In the genomic region with DNA sequence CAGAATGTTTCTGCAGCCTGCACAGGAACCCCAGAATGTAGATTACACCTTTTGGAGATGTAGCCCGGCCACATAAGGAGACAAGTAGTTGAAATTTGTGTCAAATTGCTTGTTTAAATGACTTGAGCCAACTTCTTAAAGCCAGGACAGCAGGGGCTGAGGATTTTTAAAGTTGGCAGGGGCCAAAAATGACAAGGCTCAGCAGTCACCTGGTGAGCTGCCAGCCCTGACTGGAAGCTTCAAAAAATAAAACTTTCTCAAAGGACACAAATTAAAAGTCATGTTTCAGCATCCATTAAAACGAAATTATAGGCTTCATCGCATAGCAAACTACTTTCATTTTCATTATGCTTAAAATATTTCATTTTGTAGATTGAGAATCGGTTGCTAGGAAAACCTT, we compare ENCODE assay signal across 18 cellular contexts.
DNase-seq lines count a peak whose midpoint lies in the region; ATAC-seq and TF ChIP-seq lines count a peak whose summit lies in the region.
"Had no signal": no experiment of that assay in that cellular context is flagged by ENCODE, and none has a peak within 500 bp of the region (broad histone marks: within the 10 kb centered on the region; RNA-seq: fewer than 3 reads in every experiment).

No MANE protein-coding gene starts in this region.

- DNase-seq in left ventricle myocardium inferior = no peak
- no peak for DNase-seq in Right ventricle myocardium superior
- no peak for DNase-seq in Panc1 (ENCODE audit: low read depth, low spot score)
- no peak for DNase-seq in foreskin keratinocyte
- no peak for DNase-seq in upper lobe of right lung
- DNase-seq in GM10248 (ENCODE audit: extremely low spot score) = no peak
- no peak for DNase-seq in GM10266 (ENCODE audit: extremely low spot score)
- DNase-seq: activated CD4-positive, alpha-beta memory T cell treated with anti-CD3 and anti-CD28 coated beads for 36 hours; activated T-cell treated with anti-CD3 and anti-CD28 coated beads, Interleukin-2, amount 50 U/mL, for 48 hours; Calu3; gastrocnemius medialis; natural killer cell; NCI-H1694; NCI-H446; SJCRH30 had no signal

- TF ChIP-seq CTCF in left ventricle myocardium inferior (IDR thresholded peaks at IDR 0.05; ENCODE audit: borderline replicate concordance) (no peak), Panc1 (IDR thresholded peaks at IDR 0.05) (no peak), foreskin keratinocyte (conservative IDR thresholded peaks at IDR 0.05) (no peak), upper lobe of right lung (IDR thresholded peaks at IDR 0.05) (no peak), GM10248 (IDR thresholded peaks at IDR 0.05; ENCODE audit: control extremely low read depth, extremely low read depth, low read depth, missing control alignments) (no peak), GM10266 (IDR thresholded peaks at IDR 0.05; ENCODE audit: control insufficient read depth, insufficient read depth, low read depth, missing control alignments) (no peak)

- no TSS peak for BruUV-seq in Panc1 (replicated peaks; lab: Mats Ljungman, UMichigan)

- in situ Hi-C loops in Panc1 (cut with HindIII; ENCODE audit: low pct_unique_long_range_greater_than_20kb, low sequenced_read_pairs) = no loop called here

- POLR2A ChIA-PET in Panc1 (lab: Charles Lee) = no interaction called here
- POLR2A ChIA-PET in GM10248 (lab: Yijun Ruan, JAX) = no interaction called here

- peak overlapping the region; percentile 32 for H3K4me3 ChIP-seq in left ventricle myocardium inferior
- H3K4me3 ChIP-seq in Panc1 (ENCODE audit: low read depth in 2 of 2, low read length in 2 of 2) = peak overlapping the region; percentile 3 to 24; a peak in 3 of 4 replicates
- peak overlapping the region; percentile 17 for H3K4me3 ChIP-seq in upper lobe of right lung
- H3K4me3 ChIP-seq: gastrocnemius medialis, lung, prostate gland, SJCRH30 had no signal

- CTCF ChIA-PET in Panc1 (lab: Charles Lee) = no interaction called here
- CTCF ChIA-PET in GM10248 (lab: Yijun Ruan, JAX) = no interaction called here

- H3K27ac ChIP-seq in left ventricle myocardium inferior (replicated peaks) (peak overlapping the region; percentile 92), Panc1 (ENCODE audit: low read length) (no peak overlapping the region), foreskin keratinocyte (peak overlapping the region; percentile 9), upper lobe of right lung (no peak overlapping the region)
- H3K27ac ChIP-seq: gastrocnemius medialis, prostate gland, SJCRH30 had no signal

- H3K36me3 ChIP-seq in left ventricle myocardium inferior = peaks cover 8% of the 10 kb centered on the region
- no peaks in the 10 kb centered on the region for H3K36me3 ChIP-seq in Panc1 (ENCODE audit: control insufficient read depth, insufficient read depth, low read length)
- H3K36me3 ChIP-seq in upper lobe of right lung = no peaks in the 10 kb centered on the region
- H3K36me3 ChIP-seq: gastrocnemius medialis, prostate gland, SJCRH30 had no signal

- intact Hi-C loops in left ventricle myocardium inferior (cut with micrococcal nuclease) (no loop called here), Right ventricle myocardium superior (cut with DNase I) (no loop called here), Panc1 (cut with micrococcal nuclease; ENCODE audit: unreplicated experiment) (no loop called here), upper lobe of right lung (cut with DNase I) (no loop called here)

- ATAC-seq in Right ventricle myocardium superior (ENCODE audit: poor library complexity) (no peak), Panc1 (no peak), foreskin keratinocyte (no peak), upper lobe of right lung (no peak), GM19324 (IDR thresholded peaks at IDR 0.05; ENCODE audit: low FRiP score, unreplicated experiment) (no peak)
- ATAC-seq: gastrocnemius medialis, natural killer cell had no signal

- peaks cover 11% of the 10 kb centered on the region for H3K9me3 ChIP-seq in left ventricle myocardium inferior (replicated peaks)
- no peaks in the 10 kb centered on the region for H3K9me3 ChIP-seq in Panc1 (ENCODE audit: control insufficient read depth, insufficient read depth, low read depth, low read length)
- no peaks in the 10 kb centered on the region for H3K9me3 ChIP-seq in upper lobe of right lung
- H3K9me3 ChIP-seq: gastrocnemius medialis, prostate gland, SJCRH30 had no signal

- H3K4me1 ChIP-seq in left ventricle myocardium inferior (peaks cover 76% of the 10 kb centered on the region), Panc1 (ENCODE audit: control insufficient read depth, insufficient read depth, low read length) (peaks cover 9% of the 10 kb centered on the region), foreskin keratinocyte (peaks cover 25% of the 10 kb centered on the region), upper lobe of right lung (no peaks in the 10 kb centered on the region)
- H3K4me1 ChIP-seq: gastrocnemius medialis, prostate gland had no signal

- H3K27me3 ChIP-seq in left ventricle myocardium inferior (ENCODE audit: low read depth) (no peaks in the 10 kb centered on the region), Panc1 (ENCODE audit: control insufficient read depth, insufficient read depth, low read length) (no peaks in the 10 kb centered on the region; the same call in none of the 2 replicates), foreskin keratinocyte (no peaks in the 10 kb centered on the region), upper lobe of right lung (no peaks in the 10 kb centered on the region)
- H3K27me3 ChIP-seq: gastrocnemius medialis, SJCRH30 had no signal

Comparison
In these comparisons a context has a peak if more than half of its experiments do, and no peak if none do; other contexts are left out.
1. H3K27ac ChIP-seq: peak in left ventricle myocardium inferior (single experiment) and foreskin keratinocyte (single experiment); none in Panc1 (single experiment) and upper lobe of right lung (single experiment).
2. Peak in every context shown above with its lines, with median percentiles within 50 percentile points of each other: H3K4me3 ChIP-seq.